In the genomic region with DNA sequence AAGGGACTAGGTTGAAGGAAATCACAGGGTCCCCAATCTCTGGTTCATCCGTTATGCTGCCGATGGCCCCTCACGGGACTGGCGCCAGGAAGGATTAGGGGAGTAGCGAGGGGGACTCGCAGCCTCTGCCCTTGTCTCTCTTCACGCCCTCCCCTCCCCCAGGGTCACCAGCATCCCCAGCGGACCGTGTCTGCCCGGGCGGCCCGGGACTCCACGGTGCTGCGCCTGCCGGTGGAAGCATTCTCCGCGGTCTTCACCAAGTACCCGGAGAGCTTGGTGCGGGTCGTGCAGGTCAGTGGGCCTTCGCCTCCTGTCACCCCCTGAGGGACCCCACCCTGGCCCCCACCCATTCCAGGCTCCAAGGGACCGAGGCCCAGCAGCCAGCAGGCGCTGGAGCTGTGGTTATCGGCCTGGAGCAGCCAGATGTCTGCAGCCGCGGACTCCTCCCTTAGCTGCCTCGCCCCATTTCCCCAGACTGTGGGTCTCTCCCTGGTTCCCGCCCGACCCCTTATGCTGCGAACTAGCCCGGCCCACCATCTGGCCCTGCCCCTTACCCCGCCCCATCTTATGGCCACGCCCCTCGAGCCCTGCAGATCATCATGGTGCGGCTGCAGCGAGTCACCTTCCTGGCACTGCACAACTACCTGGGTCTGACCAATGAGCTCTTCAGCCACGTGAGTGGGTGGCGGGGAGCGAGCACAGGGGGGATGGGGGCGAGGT, we compare ENCODE assay signal across 12 cellular contexts. TPM values are rescaled to one million over a fixed set of nuclear protein-coding genes. Genes with fewer than 3 reads are reported as not detected.
DNase-seq lines count a peak whose midpoint lies in the region; ATAC-seq, FAIRE-seq and TF ChIP-seq lines count a peak whose summit lies in the region.
"Had no signal": no experiment of that assay in that cellular context is flagged by ENCODE, and none has a peak within 500 bp of the region (broad histone marks: within the 10 kb centered on the region; RNA-seq: fewer than 3 reads in every experiment).

No MANE protein-coding gene starts in this region.

- dilution Hi-C loops in mammary epithelial cell (cut with HindIII; ENCODE audit: low sequenced_read_pairs) = no loop called here

- peaks cover 6% of the 10 kb centered on the region for H3K36me3 ChIP-seq in mammary epithelial cell (ENCODE audit: insufficient read depth, low read length)
- H3K36me3 ChIP-seq in right atrium auricular region = peaks cover 68% of the 10 kb centered on the region
- H3K36me3 ChIP-seq: HAP-1 had no signal

- H3K9me3 Mint-ChIP-seq in osteocyte (ENCODE audit: unreplicated experiment) = no peaks in the 10 kb centered on the region

- BruUV-seq in mammary epithelial cell (replicated peaks; lab: Mats Ljungman, UMichigan) = no TSS peak

- H3K9me3 ChIP-seq in mammary epithelial cell (replicated peaks; ENCODE audit: insufficient read depth, low read length) (no peaks in the 10 kb centered on the region), right atrium auricular region (no peaks in the 10 kb centered on the region)
- H3K9me3 ChIP-seq: HAP-1 had no signal

- H2AFZ ChIP-seq in mammary epithelial cell (ENCODE audit: low read depth, low read length) = no peak overlapping the region

- intact Hi-C loops in mammary epithelial cell (cut with micrococcal nuclease) = no loop called here

- no peak overlapping the region for H3K4me3 Mint-ChIP-seq in osteocyte (ENCODE audit: unreplicated experiment)

- no peak overlapping the region for H3K27ac Mint-ChIP-seq in osteocyte (ENCODE audit: unreplicated experiment)

- H3K27me3 Mint-ChIP-seq in osteocyte (ENCODE audit: unreplicated experiment) = no peaks in the 10 kb centered on the region

- no peak overlapping the region for H3K4me3 ChIP-seq in mammary epithelial cell (replicated peaks in 1 of 3; ENCODE audit: insufficient read depth in 1 of 3, low read depth in 2 of 3, low read length in 3 of 3)
- no peak overlapping the region for H3K4me3 ChIP-seq in right atrium auricular region
- H3K4me3 ChIP-seq: HAP-1 had no signal

- CTCF ChIA-PET in mammary epithelial cell (lab: Charles Lee; ENCODE audit: low non-redundant PET) = interaction anchor here (0.6 kb wide), 1 partner anchor 140 kb away, joined by 4 read pairs; a partner anchor contains a TSS

- H3K9ac ChIP-seq in mammary epithelial cell (ENCODE audit: insufficient read depth, low read length) = no peak overlapping the region

- no peak for ATAC-seq in GM18907 (IDR thresholded peaks at IDR 0.05; ENCODE audit: unreplicated experiment)

- FAIRE-seq in frontal cortex (lab: Jason Lieb, UNC) = no peak

- in situ Hi-C loops in mammary epithelial cell (cut with MboI; ENCODE audit: low sequenced_read_pairs in 2 of 2) = loop anchor here in 1 of 2 donors (25.0 kb wide), 1 partner anchor 154 kb away; no protein-coding TSS in a partner anchor

- no peaks in the 10 kb centered on the region for H4K20me1 ChIP-seq in mammary epithelial cell (ENCODE audit: insufficient read depth, low read length)

- H3K4me1 ChIP-seq in mammary epithelial cell (ENCODE audit: insufficient read depth, low read length) (no peaks in the 10 kb centered on the region), right atrium auricular region (peaks cover 0 to 7% of the 10 kb centered on the region in 2 donors)

- WGBS in mammary epithelial cell (ENCODE audit: low coverage, missing lambda C conversion rate) = 97% methylated on average over 5 of the region's 40 CpGs

- peaks cover 11% of the 10 kb centered on the region for H3K79me2 ChIP-seq in mammary epithelial cell (ENCODE audit: insufficient read depth, low read length)

- H3K27ac ChIP-seq in mammary epithelial cell (ENCODE audit: insufficient read depth, low read depth, low read length) (no peak overlapping the region), right atrium auricular region (no peak overlapping the region)

- H3K36me3 Mint-ChIP-seq in osteocyte (ENCODE audit: unreplicated experiment) = peaks cover 29% of the 10 kb centered on the region

- H3K4me1 Mint-ChIP-seq in osteocyte (ENCODE audit: unreplicated experiment) = peaks cover 9% of the 10 kb centered on the region

- H3K27me3 ChIP-seq in mammary epithelial cell (ENCODE audit: insufficient read depth, low read length) = no peaks in the 10 kb centered on the region
- H3K27me3 ChIP-seq in right atrium auricular region = no peaks in the 10 kb centered on the region

- DNase-seq in EH (ENCODE audit: low read depth) (peak; percentile 20), LHCN-M2 (ENCODE audit: low read depth) (peak; percentile 9), mammary epithelial cell (peak; percentile 24), osteocyte (ENCODE audit: extremely low spot score, unreplicated experiment) (peak; percentile 83), frontal cortex (ENCODE audit: low spot score in 2 of 2) (no peak), right atrium auricular region (ENCODE audit: low spot score) (no peak)
- DNase-seq in NK-92 treated with Interleukin-12 subunit alpha and Interleukin-12 subunit beta, amount 100 ng/mL, for 24 hours (lab: John Stamatoyannopoulos, UW) = no peak
- DNase-seq: activated effector memory CD4-positive, alpha-beta T cell treated with anti-CD3 and anti-CD28 coated beads, Interleukin-2, amount 50 U/mL, for 16 hours; left cardiac atrium; NCI-H2029 treated with DMSO at 0.1 percent for 48 hours had no signal

- TF ChIP-seq CTCF in mammary epithelial cell (conservative IDR thresholded peaks at IDR 0.05 in 1 of 2, IDR thresholded peaks at IDR 0.05 in 1 of 2; ENCODE audit: extremely low read depth in 1 of 2, insufficient read depth in 1 of 2, low read depth in 1 of 2, low read length in 2 of 2) = no peak
- no peak for TF ChIP-seq CTCF in osteocyte (IDR thresholded peaks at IDR 0.05)
- TF ChIP-seq CTCF in right atrium auricular region (IDR thresholded peaks at IDR 0.05) = no peak

- no peak overlapping the region for H3K4me2 ChIP-seq in mammary epithelial cell (ENCODE audit: insufficient read depth, low read depth, low read length)

RNA-seq across cellular contexts. Expression of a gene that starts 5.4 kb away (rescaled TPM):
- total RNA-seq in LHCN-M2 (2014; rRNA removed) (64.7 and 81.5 TPM in 2 replicates), mammary epithelial cell (100 to 1,000 TPM; 100 to 118 TPM), osteocyte (107 and 129 TPM in 2 replicates), frontal cortex (45.2 TPM), right atrium auricular region (10 to 100 TPM; 45.3 to 70.6 TPM)
- 83.7 TPM for polyA plus RNA-seq in LHCN-M2 (2012)
- 48.1 TPM for polyA plus RNA-seq in mammary epithelial cell
- polyA minus RNA-seq in mammary epithelial cell = 150 TPM

RNA-seq across cellular contexts. Expression of a gene that starts 18.5 kb away (rescaled TPM):
- total RNA-seq in LHCN-M2 (2014; rRNA removed) (7.4 and 8.9 TPM in 2 replicates), mammary epithelial cell (10 to 100 TPM; 10.2 to 15.7 TPM), osteocyte (33.3 and 39.2 TPM in 2 replicates), frontal cortex (7.7 TPM), right atrium auricular region (10 to 100 TPM; 11.2 to 13.0 TPM)
- 27.1 TPM for polyA plus RNA-seq in LHCN-M2 (2012)
- polyA plus RNA-seq in mammary epithelial cell = 19.6 TPM
- polyA minus RNA-seq in mammary epithelial cell = 22.2 TPM

RNA-seq across cellular contexts. Expression of a gene that starts 25.0 kb away (rescaled TPM):
- 59.1 and 59.6 TPM in 2 replicates for total RNA-seq in LHCN-M2 (2014; rRNA removed)
- polyA plus RNA-seq in LHCN-M2 (2012) = 65.2 TPM
- total RNA-seq in mammary epithelial cell = 10 to 100 TPM; 21.7 to 22.0 TPM
- 16.6 TPM for polyA plus RNA-seq in mammary epithelial cell
- polyA minus RNA-seq in mammary epithelial cell = 55.9 TPM
- total RNA-seq in osteocyte = 84.4 and 93.5 TPM in 2 replicates
- 10.6 TPM for total RNA-seq in frontal cortex
- total RNA-seq in right atrium auricular region = 100 to 1,000 TPM; 109 to 119 TPM

RNA-seq across cellular contexts. Expression of a gene that starts 52.1 kb away (rescaled TPM):
- total RNA-seq in LHCN-M2 (2014; rRNA removed) = 3.5 and 3.8 TPM in 2 replicates
- polyA plus RNA-seq in LHCN-M2 (2012) = 3.5 TPM
- total RNA-seq in mammary epithelial cell = 1 to 10 TPM; 5.7 to 6.8 TPM
- polyA plus RNA-seq in mammary epithelial cell = 2.1 TPM
- polyA minus RNA-seq in mammary epithelial cell = not detected
- total RNA-seq in osteocyte = 2.1 and 2.5 TPM in 2 replicates
- total RNA-seq in frontal cortex = 1.2 TPM
- total RNA-seq in right atrium auricular region = 1 to 10 TPM; 1.0 to 1.1 TPM

RNA-seq across cellular contexts. Expression of a gene that starts 54.7 kb away (rescaled TPM):
- total RNA-seq in LHCN-M2 (2014; rRNA removed) (not detected in 2 replicates), mammary epithelial cell (1 to 10 TPM; 3.8 to 10.0 TPM), osteocyte (0.57 and 1.1 TPM in 2 replicates), frontal cortex (16.3 TPM), right atrium auricular region (under 1 TPM; 0.26 to 0.55 TPM)
- polyA plus RNA-seq in LHCN-M2 (2012) = not detected
- polyA plus RNA-seq in mammary epithelial cell = 5.4 TPM
- polyA minus RNA-seq in mammary epithelial cell = 0.52 TPM

Comparison
In these comparisons a context has a peak if more than half of its experiments do, and no peak if none do; other contexts are left out.
1. DNase-seq: peak in EH (single experiment), LHCN-M2 (single experiment), mammary epithelial cell (single experiment) and osteocyte (single experiment); none in frontal cortex (0 of 2), NK-92 treated with Interleukin-12 subunit alpha and Interleukin-12 subunit beta, amount 100 ng/mL, for 24 hours (single experiment) and right atrium auricular region (single experiment).